19 cellular contexts compared by ENCODE assay signal in the genomic region with DNA sequence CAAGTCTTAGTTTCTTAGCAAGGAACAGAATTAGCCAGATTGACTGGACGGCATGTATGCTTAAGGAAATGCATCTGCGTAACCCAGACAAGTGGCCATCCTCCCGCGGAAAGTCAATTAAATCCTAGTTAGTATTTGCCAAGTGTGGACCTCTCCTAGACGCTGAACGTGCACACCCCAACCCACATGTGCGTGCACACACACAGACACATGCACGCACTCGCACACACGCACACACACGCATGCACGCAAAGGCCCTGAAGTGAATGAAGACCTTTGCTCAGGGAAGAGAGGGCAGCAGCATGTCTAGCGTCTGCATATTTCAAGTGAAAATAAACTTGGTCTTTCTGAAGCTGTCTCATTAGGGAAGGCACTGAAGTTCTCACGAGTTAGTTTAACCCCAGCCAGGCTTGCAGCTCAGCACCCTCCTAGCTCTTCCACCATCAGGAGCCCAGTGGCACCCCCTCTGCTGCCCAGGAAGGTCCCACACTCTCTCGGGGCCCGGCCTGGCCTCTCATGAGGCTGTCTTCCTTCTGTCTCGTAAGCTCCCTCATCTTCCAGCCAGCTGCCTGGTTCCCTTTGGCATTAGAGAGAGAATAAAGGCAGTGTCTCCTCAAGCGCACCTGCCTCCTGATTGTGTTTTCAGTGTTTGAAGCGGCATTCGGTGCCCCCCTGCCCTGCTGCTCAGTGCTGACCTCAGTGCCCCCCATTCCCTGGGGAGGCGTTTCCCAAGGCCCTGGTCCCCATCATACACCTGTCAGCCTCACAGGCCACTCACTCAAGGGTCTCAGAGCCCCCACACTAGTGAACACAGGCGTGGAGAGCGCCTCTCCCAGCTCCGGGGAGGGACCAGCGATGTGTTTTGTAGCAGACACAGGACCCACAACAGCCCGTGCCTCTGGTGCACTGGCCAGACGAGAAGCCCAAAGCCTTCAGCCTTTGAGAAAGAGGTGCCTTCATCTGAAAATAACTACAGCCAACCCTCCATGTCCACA. TPM values are rescaled to one million over a fixed set of nuclear protein-coding genes. Genes with fewer than 3 reads are reported as not detected.
DNase-seq lines count a peak whose midpoint lies in the region; ATAC-seq, FAIRE-seq and TF ChIP-seq lines count a peak whose summit lies in the region.
"Had no signal": no experiment of that assay in that cellular context is flagged by ENCODE, and none has a peak within 500 bp of the region (broad histone marks: within the 10 kb centered on the region; RNA-seq: fewer than 3 reads in every experiment).

No MANE protein-coding gene starts in this region.

- H3K27me3 Mint-ChIP-seq in activated CD4-positive, alpha-beta T cell treated with anti-CD3 and anti-CD28 coated beads, Interleukin-2, amount 10 ng/mL, durations not matched to agents 7 days and 5 days, result no peaks in the 10 kb centered on the region
- H3K27me3 Mint-ChIP-seq: stimulated activated naive B cell treated with anti-CD40 and anti-IgM and Interleukin-4, amounts not matched to agents 10 μg/mL and 1 μg/mL and 100 μg/mL, for 72 hours had no signal

- POLR2A ChIA-PET in activated CD4-positive, alpha-beta T cell treated with anti-CD3 and anti-CD28 coated beads, Interleukin-2, amount 10 ng/mL, durations not matched to agents 7 days and 5 days (lab: Charles Lee), result interaction anchor here (0.6 kb wide), 1 partner anchor 26 kb away, joined by 3 read pairs; no protein-coding TSS in a partner anchor

- no peaks in the 10 kb centered on the region for H3K36me3 ChIP-seq in bronchial epithelial cell (ENCODE audit: control insufficient read depth, insufficient read depth, low read length)

- peak overlapping the region; percentile 27 for H3K4me3 ChIP-seq in Jurkat, Clone E6-1 (ENCODE audit: low read length)
- H3K4me3 ChIP-seq in bronchial epithelial cell (ENCODE audit: low read depth, low read length), result no peak overlapping the region
- H3K4me3 ChIP-seq: dorsolateral prefrontal cortex, esophagus squamous epithelium, psoas muscle, upper lobe of left lung had no signal

- intact Hi-C loops in posterior vena cava (cut with DNase I), result loop anchor here in 1 of 2 donors (5.0 kb wide), 1 partner anchor 328 kb away; no protein-coding TSS in a partner anchor

- DNase-seq in activated CD4-positive, alpha-beta T cell treated with anti-CD3 and anti-CD28 coated beads, Interleukin-2, amount 10 ng/mL, durations not matched to agents 7 days and 5 days, result no peak
- no peak for DNase-seq in activated CD4-positive, alpha-beta T cell treated with anti-CD3 and anti-CD28 coated beads for 4 hours
- no peak for DNase-seq in Jurkat, Clone E6-1 (ENCODE audit: low read depth, low spot score)
- no peak for DNase-seq in bronchial epithelial cell (ENCODE audit: low read depth)
- DNase-seq in posterior vena cava (ENCODE audit: low spot score), result peak; percentile 78
- DNase-seq in NCI-H82 treated with DMSO at 0.1 percent for 48 hours (lab: John Stamatoyannopoulos, UW; ENCODE audit: unreplicated experiment), result no peak
- DNase-seq in islet precursor cell, result no peak
- DNase-seq: esophagus squamous epithelium; NCI-H2171 treated with DMSO at 0.1 percent for 48 hours; RPMI8226; stimulated activated CD4-positive, alpha-beta T cell treated with anti-CD3 and anti-CD28 coated beads, Interleukin-12 subunit alpha, Interleukin-12 subunit beta, amount 100 ng/mL, for 4 hours; stimulated activated naive B cell treated with anti-CD40 and anti-IgM and Interleukin-4, amounts not matched to agents 10 μg/mL and 1 μg/mL and 100 μg/mL, for 72 hours; SW 1271 had no signal

- no peaks in the 10 kb centered on the region for H3K27me3 ChIP-seq in bronchial epithelial cell (ENCODE audit: control insufficient read depth, insufficient read depth, low read length)
- H3K27me3 ChIP-seq: dorsolateral prefrontal cortex, esophagus squamous epithelium, upper lobe of left lung had no signal

- H3K9me3 Mint-ChIP-seq in activated CD4-positive, alpha-beta T cell treated with anti-CD3 and anti-CD28 coated beads, Interleukin-2, amount 10 ng/mL, durations not matched to agents 7 days and 5 days, result no peaks in the 10 kb centered on the region
- H3K9me3 Mint-ChIP-seq: stimulated activated naive B cell treated with anti-CD40 and anti-IgM and Interleukin-4, amounts not matched to agents 10 μg/mL and 1 μg/mL and 100 μg/mL, for 72 hours had no signal

- CTCF ChIA-PET in activated CD4-positive, alpha-beta T cell treated with anti-CD3 and anti-CD28 coated beads, Interleukin-2, amount 10 ng/mL, durations not matched to agents 7 days and 5 days (lab: Charles Lee), result interaction anchor here (1.4 to 1.5 kb wide), 3 partner anchors 11 to 485 kb away, joined by 3 to 7 read pairs (median 5); no protein-coding TSS in a partner anchor

- no peak for ATAC-seq in activated CD4-positive, CD25-positive, alpha-beta regulatory T cell treated with anti-CD3 and anti-CD28 coated beads, Interleukin-2, amount 50 U/mL, for 24 hours
- ATAC-seq: psoas muscle had no signal

- H3K4me1 Mint-ChIP-seq in activated CD4-positive, alpha-beta T cell treated with anti-CD3 and anti-CD28 coated beads, Interleukin-2, amount 10 ng/mL, durations not matched to agents 7 days and 5 days, result peaks cover 45% of the 10 kb centered on the region

- TF ChIP-seq CTCF in bronchial epithelial cell (IDR thresholded peaks at IDR 0.05; ENCODE audit: insufficient read depth, low read length, severe bottlenecking), result no peak

- H3K4me3 Mint-ChIP-seq in activated CD4-positive, alpha-beta T cell treated with anti-CD3 and anti-CD28 coated beads, Interleukin-2, amount 10 ng/mL, durations not matched to agents 7 days and 5 days, result peak overlapping the region; percentile 51

- peak overlapping the region; percentile 88 for H3K27ac Mint-ChIP-seq in activated CD4-positive, alpha-beta T cell treated with anti-CD3 and anti-CD28 coated beads, Interleukin-2, amount 10 ng/mL, durations not matched to agents 7 days and 5 days
- H3K27ac Mint-ChIP-seq: stimulated activated naive B cell treated with anti-CD40 and anti-IgM and Interleukin-4, amounts not matched to agents 10 μg/mL and 1 μg/mL and 100 μg/mL, for 72 hours had no signal

- H3K36me3 Mint-ChIP-seq in activated CD4-positive, alpha-beta T cell treated with anti-CD3 and anti-CD28 coated beads, Interleukin-2, amount 10 ng/mL, durations not matched to agents 7 days and 5 days (ENCODE audit: low read depth), result peaks cover 23% of the 10 kb centered on the region

- peak; percentile 18 for FAIRE-seq in bronchial epithelial cell (lab: Jason Lieb, UNC)
- FAIRE-seq: A204.1, H54 had no signal

RNA-seq across cellular contexts. Expression of a gene that starts 52.2 kb away (rescaled TPM):
- total RNA-seq in activated CD4-positive, alpha-beta T cell treated with anti-CD3 and anti-CD28 coated beads, Interleukin-2, amount 10 ng/mL, durations not matched to agents 7 days and 5 days, result 10 to 100 TPM; 31.3 to 32.9 TPM
- polyA plus RNA-seq in Jurkat, Clone E6-1 (2012; ENCODE audit: insufficient read depth, insufficient read length), result 19.8 TPM
- total RNA-seq in bronchial epithelial cell (5.8 and 8.6 TPM in 2 replicates), posterior vena cava (10 to 100 TPM; 23.7 to 25.9 TPM)
